15 cellular contexts compared by ENCODE assay signal in genomic region chr17:29927546-29927945, GRCh38. TPM values are rescaled to one million over a fixed set of nuclear protein-coding genes. Genes with fewer than 3 reads are reported as not detected.
DNase-seq lines count a peak whose midpoint lies in the region; ATAC-seq, FAIRE-seq and TF ChIP-seq lines count a peak whose summit lies in the region.
"Had no signal": no experiment of that assay in that cellular context is flagged by ENCODE, and none has a peak within 500 bp of the region (broad histone marks: within the 10 kb centered on the region; RNA-seq: fewer than 3 reads in every experiment).

No MANE protein-coding gene starts in this region.

- TF ChIP-seq POLR2A in A549 (IDR thresholded peaks at IDR 0.05; ENCODE audit: low read length): no peak

- peaks cover 78% of the 10 kb centered on the region for H3K79me2 ChIP-seq in SU-DHL-6 (ENCODE audit: insufficient read depth, low read length)
- peaks cover 16% of the 10 kb centered on the region for H3K79me2 ChIP-seq in mesendoderm (ENCODE audit: control insufficient read depth, insufficient read depth, low read length)

- DNase-seq in A549 (ENCODE audit: low read depth in 1 of 2, low spot score in 1 of 2) (no peak), DMS79 treated with DMSO at 0.1 percent for 48 hours (lab: John Stamatoyannopoulos, UW) (peak; percentile 51), fibroblast of the aortic adventitia (ENCODE audit: low read depth) (peak; percentile 25), mesendoderm (no peak), NCI-H510A treated with DMSO at 0.1 percent for 48 hours (lab: John Stamatoyannopoulos, UW) (no peak), HCEC 1CT (no peak)
- DNase-seq: activated CD4-positive, CD25-positive, alpha-beta regulatory T cell treated with anti-CD3 and anti-CD28 coated beads, Interleukin-2, amount 50 U/mL, for 72 hours; activated T-cell treated with anti-CD3 and anti-CD28 coated beads, Interleukin-2, amount 50 U/mL, for 24 hours; aorta; Kasumi-1; SHP77 treated with DMSO at 0.1 percent for 48 hours had no signal

- H3K4me1 ChIP-seq in A549 (peaks cover 31% of the 10 kb centered on the region), mesendoderm (ENCODE audit: control insufficient read depth, low read depth, low read length) (peaks cover 2% of the 10 kb centered on the region)

- 0 out of 2 replicates have a peak, but pooled peaks cover 4% of the 10 kb centered on the region for H4K20me1 ChIP-seq in SU-DHL-6 (ENCODE audit: low read depth, low read length)

- H3K4ac ChIP-seq in mesendoderm (ENCODE audit: low read depth, low read length): no peak overlapping the region

- H2AK5ac ChIP-seq in mesendoderm (ENCODE audit: low read length): no peak overlapping the region

- POLR2A ChIA-PET in A549 (lab: Yijun Ruan, JAX): no interaction called here

- H4K8ac ChIP-seq in mesendoderm (ENCODE audit: low read depth, low read length): no peak overlapping the region

- H3K23ac ChIP-seq in mesendoderm (ENCODE audit: low read length): no peak overlapping the region

- no peak for TF ChIP-seq EP300 in A549 (IDR thresholded peaks at IDR 0.05)

- H3K4me2 ChIP-seq in A549: peak overlapping the region; percentile 86; the same call in 2 of the 3 replicates
- H3K4me2 ChIP-seq in SU-DHL-6 (ENCODE audit: low read depth, low read length, poor library complexity, severe bottlenecking): peak overlapping the region; percentile 95
- H3K4me2 ChIP-seq in mesendoderm (ENCODE audit: low read length): no peak overlapping the region

- no peaks in the 10 kb centered on the region for H3K9me3 ChIP-seq in A549
- no peaks in the 10 kb centered on the region for H3K9me3 ChIP-seq in SU-DHL-6 (ENCODE audit: insufficient read depth, low read length)

- H3K27me3 ChIP-seq in SU-DHL-6 (ENCODE audit: low read length) (no peaks in the 10 kb centered on the region), mesendoderm (ENCODE audit: insufficient read depth, low read length, poor library complexity) (no peaks in the 10 kb centered on the region)

- ATAC-seq in A549: no peak
- ATAC-seq in GM19463 (IDR thresholded peaks at IDR 0.05; ENCODE audit: unreplicated experiment): no peak

- H3K18ac ChIP-seq in mesendoderm (ENCODE audit: low read length): no peak overlapping the region

- CTCF ChIA-PET in A549 (lab: Yijun Ruan, JAX): interaction anchor here (0.7 to 10.3 kb wide), 10 partner anchors 9 to 311 kb away, joined by 3 to 536 read pairs (median 4); no protein-coding TSS in a partner anchor

- H3K27ac ChIP-seq in A549 (no peak overlapping the region), SU-DHL-6 (ENCODE audit: low read depth, low read length) (peak overlapping the region; percentile 91; the same call in 1 of the 2 replicates), mesendoderm (ENCODE audit: low read depth, low read length) (no peak overlapping the region)

- no peak for TF ChIP-seq RAD21 in A549 (conservative IDR thresholded peaks at IDR 0.05 in 1 of 2, IDR thresholded peaks at IDR 0.05 in 1 of 2)

- no peak overlapping the region for H2BK15ac ChIP-seq in mesendoderm (replicated peaks; ENCODE audit: low read depth)

- peak; percentile 61 for FAIRE-seq in A549 (lab: Jason Lieb, UNC)

- H3K9me2 ChIP-seq in SU-DHL-6 (replicated peaks; ENCODE audit: insufficient read depth, low read length): no peaks in the 10 kb centered on the region

- no peak overlapping the region for H2BK5ac ChIP-seq in mesendoderm (ENCODE audit: low read length)

- 50% methylated on average over 1 of the region's 1 CpG for WGBS in A549 (ENCODE audit: missing lambda C conversion rate)
- no CpG with 5 or more reads among the region's 1 CpG for WGBS in mesendoderm (ENCODE audit: extremely low coverage, insufficient coverage, low lambda C conversion rate)

- peak overlapping the region; percentile 82 for H3K9ac ChIP-seq in SU-DHL-6 (ENCODE audit: low read length)
- no peak overlapping the region for H3K9ac ChIP-seq in mesendoderm (ENCODE audit: low read length)

- H3K36me3 ChIP-seq in SU-DHL-6 (ENCODE audit: low read length): peaks cover 15% of the 10 kb centered on the region; the same call in 1 of the 2 replicates
- no peaks in the 10 kb centered on the region for H3K36me3 ChIP-seq in mesendoderm (ENCODE audit: control insufficient read depth, insufficient read depth, low read length)

- peaks cover 4% of the 10 kb centered on the region for H3K79me1 ChIP-seq in mesendoderm (ENCODE audit: low read length)

- no peak for TF ChIP-seq CTCF in A549 (IDR thresholded peaks at IDR 0.05)
- no peak for TF ChIP-seq CTCF in SU-DHL-6 (IDR thresholded peaks at IDR 0.05; ENCODE audit: insufficient read depth, low read length, poor library complexity, severe bottlenecking)
- TF ChIP-seq CTCF in fibroblast of the aortic adventitia (IDR thresholded peaks at IDR 0.05; ENCODE audit: insufficient read depth, low read length): no peak

- no peak overlapping the region for H4K5ac ChIP-seq in mesendoderm (ENCODE audit: low read length)

- H2BK120ac ChIP-seq in mesendoderm (ENCODE audit: low read depth, low read length): no peak overlapping the region

- H3F3A ChIP-seq in SU-DHL-6 (ENCODE audit: insufficient read depth): peaks cover 9% of the 10 kb centered on the region

- no peak overlapping the region for H3K4me3 ChIP-seq in A549
- peak overlapping the region; percentile 87 for H3K4me3 ChIP-seq in SU-DHL-6 (ENCODE audit: insufficient read depth, low read length, poor library complexity, severe bottlenecking)
- no peak overlapping the region for H3K4me3 ChIP-seq in fibroblast of the aortic adventitia (ENCODE audit: low read depth, low read length)
- no peak overlapping the region for H3K4me3 ChIP-seq in mesendoderm (ENCODE audit: low read length)

- no peak overlapping the region for H2AFZ ChIP-seq in SU-DHL-6 (ENCODE audit: low read depth, low read length, severe bottlenecking)

- no peak overlapping the region for H3K56ac ChIP-seq in mesendoderm (ENCODE audit: low read length)

TF ChIP-seq in A549, 52 proteins besides CTCF, POLR2A, EP300 and RAD21:
- no peak for TF ChIP-seq MAFK (IDR thresholded peaks at IDR 0.05; ENCODE audit: partially characterized antibody)
- no peak for TF ChIP-seq FOSB (CRISPR knock-in tag; IDR thresholded peaks at IDR 0.05)
- TF ChIP-seq ZSCAN20 (CRISPR knock-in tag; IDR thresholded peaks at IDR 0.05): no peak
- TF ChIP-seq, protein P1, sequence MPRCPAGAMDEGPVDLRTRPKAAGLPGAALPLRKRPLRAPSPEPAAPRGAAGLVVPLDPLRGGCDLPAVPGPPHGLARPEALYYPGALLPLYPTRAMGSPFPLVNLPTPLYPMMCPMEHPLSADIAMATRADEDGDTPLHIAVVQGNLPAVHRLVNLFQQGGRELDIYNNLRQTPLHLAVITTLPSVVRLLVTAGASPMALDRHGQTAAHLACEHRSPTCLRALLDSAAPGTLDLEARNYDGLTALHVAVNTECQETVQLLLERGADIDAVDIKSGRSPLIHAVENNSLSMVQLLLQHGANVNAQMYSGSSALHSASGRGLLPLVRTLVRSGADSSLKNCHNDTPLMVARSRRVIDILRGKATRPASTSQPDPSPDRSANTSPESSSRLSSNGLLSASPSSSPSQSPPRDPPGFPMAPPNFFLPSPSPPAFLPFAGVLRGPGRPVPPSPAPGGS (IDR thresholded peaks at IDR 0.05): no peak
- TF ChIP-seq, protein P2, sequence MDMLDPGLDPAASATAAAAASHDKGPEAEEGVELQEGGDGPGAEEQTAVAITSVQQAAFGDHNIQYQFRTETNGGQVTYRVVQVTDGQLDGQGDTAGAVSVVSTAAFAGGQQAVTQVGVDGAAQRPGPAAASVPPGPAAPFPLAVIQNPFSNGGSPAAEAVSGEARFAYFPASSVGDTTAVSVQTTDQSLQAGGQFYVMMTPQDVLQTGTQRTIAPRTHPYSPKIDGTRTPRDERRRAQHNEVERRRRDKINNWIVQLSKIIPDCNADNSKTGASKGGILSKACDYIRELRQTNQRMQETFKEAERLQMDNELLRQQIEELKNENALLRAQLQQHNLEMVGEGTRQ (IDR thresholded peaks at IDR 0.05): no peak
- TF ChIP-seq RCOR1 (IDR thresholded peaks at IDR 0.05; ENCODE audit: low read depth, low read length): no peak

RNA-seq across cellular contexts. Expression of gene SSH2, which starts 2.5 kb away (rescaled TPM):
- polyA plus RNA-seq in A549 (2011; rRNA removed) (24.5 and 24.8 TPM in 2 replicates), A549 (2017; fragmentation: RNase III; extraction: RNeasy Plus Mini Kit Qiagen cat#74134 plus additional on column Dnase treatment) (20.1 to 23.1 TPM (median 20.7 TPM) in 3 replicates)
- 18.0 and 21.0 TPM in 2 replicates for polyA plus RNA-seq in A549 (2012; cell fraction: cytosol; rRNA removed)
- polyA plus RNA-seq in A549 (2012; cell fraction: nucleus; rRNA removed): 9.9 and 13.7 TPM in 2 replicates
- polyA minus RNA-seq in A549 (2011; rRNA and poly(A)+ RNA removed): 35.6 and 37.2 TPM in 2 replicates
- total RNA-seq in fibroblast of the aortic adventitia (ENCODE audit: low replicate concordance): 15.9 and 21.1 TPM in 2 replicates
- 9.4 TPM for polyA plus RNA-seq in mesendoderm (2013, experiment 1 of 2)
- 10.9 TPM for polyA plus RNA-seq in mesendoderm (2013, experiment 2 of 2)

RNA-seq across cellular contexts. Expression of gene EFCAB5, which starts 13.9 kb away (rescaled TPM):
- 0.36 and 0.65 TPM in 2 replicates for polyA plus RNA-seq in A549 (2011; rRNA removed)
- 0.13 and 0.20 TPM in 2 replicates for polyA plus RNA-seq in A549 (2012; cell fraction: cytosol; rRNA removed)
- 0.02 and 0.04 TPM in 2 replicates for polyA plus RNA-seq in A549 (2012; cell fraction: nucleus; rRNA removed)
- polyA plus RNA-seq in A549 (2017; fragmentation: RNase III; extraction: RNeasy Plus Mini Kit Qiagen cat#74134 plus additional on column Dnase treatment): 1.6 to 2.6 TPM (median 1.8 TPM) in 3 replicates
- 0.17 and 0.97 TPM in 2 replicates for polyA minus RNA-seq in A549 (2011; rRNA and poly(A)+ RNA removed)
- 0.36 and 1.3 TPM in 2 replicates for total RNA-seq in fibroblast of the aortic adventitia (ENCODE audit: low replicate concordance)
- polyA plus RNA-seq in mesendoderm (2013, experiment 1 of 2): 0.13 TPM
- polyA plus RNA-seq in mesendoderm (2013, experiment 2 of 2): 0.08 TPM
- total RNA-seq: mesenteric fat pad had no signal
- polyA plus RNA-seq: aorta, CD14-positive monocyte had no signal

Comparison
In these comparisons a context has a peak if more than half of its experiments do, and no peak if none do; other contexts are left out.
1. DNase-seq: peak in DMS79 treated with DMSO at 0.1 percent for 48 hours (single experiment) and fibroblast of the aortic adventitia (single experiment); none in A549 (0 of 2), mesendoderm (single experiment), NCI-H510A treated with DMSO at 0.1 percent for 48 hours (single experiment) and HCEC 1CT (single experiment).